ENCODE assay signal across 7 cellular contexts in genomic region chr22:37607010-37607911, GRCh38. TPM values are rescaled to one million over a fixed set of nuclear protein-coding genes. Genes with fewer than 3 reads are reported as not detected.
DNase-seq lines count a peak whose midpoint lies in the region; ATAC-seq and TF ChIP-seq lines count a peak whose summit lies in the region.

No MANE protein-coding gene starts in this region.

- ATAC-seq in GM18907 (IDR thresholded peaks at IDR 0.05; ENCODE audit: unreplicated experiment) (peak; percentile 29), left cardiac atrium (peak in 1 of 2 donors; percentile 26)
- ATAC-seq in activated naive CD8-positive, alpha-beta T cell treated with anti-CD3 and anti-CD28 coated beads, Interleukin-2, amount 50 U/mL, for 24 hours, result no peak

- peak; percentile 98 to 99 (median 98) for TF ChIP-seq CTCF in transverse colon (IDR thresholded peaks at IDR 0.05)

- peak overlapping the region; percentile 95 for H3K27ac Mint-ChIP-seq in activated naive CD8-positive, alpha-beta T cell treated with anti-CD3 and anti-CD28 coated beads, Interleukin-2, amount 50 U/mL, for 24 hours

- no peak for TF ChIP-seq POLR2A in transverse colon (IDR thresholded peaks at IDR 0.05)

- no peaks in the 10 kb centered on the region for H3K9me3 ChIP-seq in transverse colon

- H3K9me3 Mint-ChIP-seq in activated naive CD8-positive, alpha-beta T cell treated with anti-CD3 and anti-CD28 coated beads, Interleukin-2, amount 50 U/mL, for 24 hours, result no peaks in the 10 kb centered on the region

- H3K27me3 ChIP-seq in transverse colon, result no peaks in the 10 kb centered on the region

- WGBS in transverse colon (ENCODE audit: low coverage in 1 of 2), 2 donors, result 2 to 4% methylated on average over 20 to 42 of the region's 42 CpGs

- intact Hi-C loops in left cardiac atrium (cut with DNase I) (no loop called here), transverse colon (cut with DNase I; ENCODE audit: low total_unique reads) (no loop called here)

- no peaks in the 10 kb centered on the region for H3K27me3 Mint-ChIP-seq in activated naive CD8-positive, alpha-beta T cell treated with anti-CD3 and anti-CD28 coated beads, Interleukin-2, amount 50 U/mL, for 24 hours

- H3K4me1 Mint-ChIP-seq in activated naive CD8-positive, alpha-beta T cell treated with anti-CD3 and anti-CD28 coated beads, Interleukin-2, amount 50 U/mL, for 24 hours, result peaks cover 54% of the 10 kb centered on the region

- peak overlapping the region; percentile 99 for H3K4me3 Mint-ChIP-seq in activated naive CD8-positive, alpha-beta T cell treated with anti-CD3 and anti-CD28 coated beads, Interleukin-2, amount 50 U/mL, for 24 hours

- peaks cover 4% of the 10 kb centered on the region for H3K36me3 Mint-ChIP-seq in activated naive CD8-positive, alpha-beta T cell treated with anti-CD3 and anti-CD28 coated beads, Interleukin-2, amount 50 U/mL, for 24 hours (ENCODE audit: low read depth)

- peak overlapping the region; percentile 91 to 97 (median 94) for H3K27ac ChIP-seq in transverse colon

- H3K4me3 ChIP-seq in transverse colon, result peak overlapping the region in 3 of 4 donors; percentile 62 to 94 (median 89)

- peak; percentile 89 for DNase-seq in NCI-H1105 treated with DMSO at 0.1 percent for 48 hours (lab: John Stamatoyannopoulos, UW)
- peak; percentile 90 for DNase-seq in T follicular helper cell (ENCODE audit: low read depth)
- peak; percentile 96 for DNase-seq in activated naive CD8-positive, alpha-beta T cell treated with anti-CD3 and anti-CD28 coated beads, Interleukin-2, amount 50 U/mL, for 24 hours
- DNase-seq in left cardiac atrium, result peak; percentile 78
- DNase-seq in pons (ENCODE audit: low spot score), result peak; percentile 83
- DNase-seq in transverse colon, result peak; percentile 95

- peaks cover 5 to 42% (median 33%) of the 10 kb centered on the region in 4 donors for H3K4me1 ChIP-seq in transverse colon

- no peak for TF ChIP-seq EP300 in transverse colon (IDR thresholded peaks at IDR 0.05; ENCODE audit: low read depth)

- no peaks in the 10 kb centered on the region for H3K36me3 ChIP-seq in transverse colon

- in situ Hi-C loops in transverse colon (cut with MboI; ENCODE audit: low pct_ligation_motif_present in 1 of 4, low pct_unique_long_range_greater_than_20kb in 1 of 4, low sequenced_read_pairs in 3 of 4), result no loop called here

RNA-seq across cellular contexts. Expression of gene GGA1, which starts 1.4 kb away (rescaled TPM):
- total RNA-seq in left cardiac atrium (10 to 100 TPM; 24.4 to 26.6 TPM), transverse colon (100 to 1,000 TPM in 1 of 4 donors, 10 to 100 TPM in 3; 60.1 to 142 (median 73.8) TPM)

RNA-seq across cellular contexts. Expression of gene LGALS2, which starts 27.4 kb away (rescaled TPM):
- not detected for total RNA-seq in left cardiac atrium
- total RNA-seq in transverse colon, result 10 to 100 TPM in 2 of 4 donors, 1 to 10 TPM in 1, not detected in 1; 1.3 to 43.4 (median 17.2) TPM

RNA-seq across cellular contexts. Expression of gene SH3BP1, which starts 32.2 kb away (rescaled TPM):
- total RNA-seq in left cardiac atrium (1 to 10 TPM; 4.9 to 5.1 TPM), transverse colon (100 to 1,000 TPM in 2 of 4 donors, 10 to 100 TPM in 2; 53.1 to 158 (median 84.7) TPM)

RNA-seq across cellular contexts. Expression of gene CDC42EP1, which starts 47.0 kb away (rescaled TPM):
- total RNA-seq in left cardiac atrium, result 10 to 100 TPM; 20.9 to 44.6 TPM
- 10 to 100 TPM; 27.3 to 52.9 (median 28.9) TPM for total RNA-seq in transverse colon

RNA-seq across cellular contexts. Expression of gene PDXP, which starts 51.3 kb away (rescaled TPM):
- total RNA-seq in left cardiac atrium, result 10 to 100 TPM; 17.3 to 17.5 TPM
- 100 to 1,000 TPM in 1 of 4 donors, 10 to 100 TPM in 3; 28.9 to 126 (median 50.7) TPM for total RNA-seq in transverse colon

Comparison
In these comparisons a context has a peak if more than half of its experiments do, and no peak if none do; other contexts are left out.
1. RNA of gene SH3BP1, which starts 32.2 kb away (total RNA-seq): 53.1 to 158 TPM in transverse colon; 4.9 to 5.1 TPM in left cardiac atrium; every median in the first group is over 4 times any median in the second.
2. Peak in every context shown above with its lines, with median percentiles within 50 percentile points of each other: DNase-seq.